ENCODE assay signal across 1 cellular context in the genomic region with DNA sequence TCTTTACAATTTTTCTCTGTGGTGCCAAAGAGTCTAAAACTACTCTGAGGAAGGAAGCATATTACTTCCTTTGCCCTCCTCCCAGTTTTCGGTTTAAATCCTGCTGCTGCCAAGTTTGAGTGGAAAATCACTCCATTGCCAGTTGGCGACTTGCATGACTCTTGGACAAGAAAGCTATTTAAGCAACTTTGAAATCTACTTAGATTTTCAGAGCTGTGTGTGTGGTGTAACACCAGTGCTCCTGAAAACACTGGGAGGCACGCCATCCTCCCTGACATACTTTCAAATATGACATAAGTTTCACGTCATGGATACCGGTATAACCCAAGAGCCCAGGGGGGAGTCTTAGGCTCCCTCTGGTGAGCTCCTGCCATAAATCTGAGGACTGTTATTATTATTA.
TF ChIP-seq lines count a peak whose summit lies in the region.

No MANE protein-coding gene starts in this region.

TF ChIP-seq in IMR-90, 13 proteins besides CTCF, POLR2A, EP300 and RAD21:
- TF ChIP-seq, protein P1, sequence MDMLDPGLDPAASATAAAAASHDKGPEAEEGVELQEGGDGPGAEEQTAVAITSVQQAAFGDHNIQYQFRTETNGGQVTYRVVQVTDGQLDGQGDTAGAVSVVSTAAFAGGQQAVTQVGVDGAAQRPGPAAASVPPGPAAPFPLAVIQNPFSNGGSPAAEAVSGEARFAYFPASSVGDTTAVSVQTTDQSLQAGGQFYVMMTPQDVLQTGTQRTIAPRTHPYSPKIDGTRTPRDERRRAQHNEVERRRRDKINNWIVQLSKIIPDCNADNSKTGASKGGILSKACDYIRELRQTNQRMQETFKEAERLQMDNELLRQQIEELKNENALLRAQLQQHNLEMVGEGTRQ (IDR thresholded peaks at IDR 0.05; ENCODE audit: low read depth, low read length): no peak
- no peak for TF ChIP-seq MXI1 (IDR thresholded peaks at IDR 0.05; ENCODE audit: borderline replicate concordance, low read depth, low read length)
- TF ChIP-seq CEBPB (IDR thresholded peaks at IDR 0.05; ENCODE audit: low read depth, low read length): no peak
- TF ChIP-seq FOS (IDR thresholded peaks at IDR 0.05; ENCODE audit: low read depth, low read length): no peak
- TF ChIP-seq SMC3 (IDR thresholded peaks at IDR 0.05; ENCODE audit: low read depth, low read length): no peak
- no peak for TF ChIP-seq RFX5 (IDR thresholded peaks at IDR 0.05; ENCODE audit: low read depth, low read length)
- TF ChIP-seq MAFK (IDR thresholded peaks at IDR 0.05; ENCODE audit: low read depth, low read length): no peak
